Comparison of ENCODE assay signal across 8 cellular contexts in the genomic region with DNA sequence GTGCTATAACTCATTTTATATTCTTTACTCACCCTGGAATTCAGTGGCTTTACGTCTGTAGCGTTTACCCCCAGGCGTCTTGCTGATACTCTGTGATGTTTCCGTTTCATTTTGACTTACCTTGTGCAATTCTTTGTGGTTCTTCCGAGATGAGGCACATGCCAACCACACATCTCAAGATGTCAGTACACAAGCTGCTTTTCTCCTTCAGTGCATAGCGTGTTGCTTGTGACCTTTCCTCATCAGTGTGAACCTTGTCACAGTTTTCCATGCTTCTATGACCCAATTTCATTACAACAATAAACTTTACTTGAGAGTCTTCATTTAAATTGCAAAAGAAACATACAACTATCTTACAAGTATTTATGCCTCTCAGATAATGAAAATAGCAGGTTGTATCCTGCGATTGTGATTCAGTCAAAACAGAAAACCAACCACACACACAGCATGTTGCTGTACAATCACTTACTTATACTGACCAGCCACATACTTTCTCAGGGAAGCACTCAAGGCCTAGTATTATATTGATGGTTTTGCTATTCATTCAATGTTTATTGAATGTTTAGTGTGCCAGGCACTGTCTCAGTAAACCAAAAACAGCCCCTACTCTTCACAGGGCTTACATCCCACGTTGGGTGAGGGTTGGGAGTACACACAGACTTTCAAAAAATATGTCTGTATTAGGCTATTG. TPM values are rescaled to one million over a fixed set of nuclear protein-coding genes. Genes with fewer than 3 reads are reported as not detected.
DNase-seq lines count a peak whose midpoint lies in the region; ATAC-seq and TF ChIP-seq lines count a peak whose summit lies in the region.

No MANE protein-coding gene starts in this region.

- no peak overlapping the region for H2BK5ac ChIP-seq in H9 (ENCODE audit: insufficient read length, low read length)

- no peak overlapping the region for H3K4me3 Mint-ChIP-seq in H9

- peaks cover 13% of the 10 kb centered on the region in 2 experiments for H3K9me3 Mint-ChIP-seq in H9

- peaks cover 19 to 21% of the 10 kb centered on the region in 2 experiments for H3K4me1 Mint-ChIP-seq in H9

- no peak overlapping the region for H3K23ac ChIP-seq in H9 (ENCODE audit: insufficient read length, low read depth, low read length)

- DNase-seq in T-helper 2 cell (peak in 4 of 5 experiments; percentile 25 to 98 (median 48)), epithelial cell of prostate (ENCODE audit: low read depth, low spot score) (peak; percentile 87), upper lobe of left lung (peak in 1 of 2 donors; percentile 45), H9 (no peak), WERI-Rb-1 (no peak), foreskin melanocyte (no peak)

- no peak overlapping the region for H3K18ac ChIP-seq in H9 (ENCODE audit: insufficient read length, low read depth, low read length)

- peaks cover 3% of the 10 kb centered on the region for H3K23me2 ChIP-seq in H9 (ENCODE audit: insufficient read length, low read depth, low read length, poor library complexity, severe bottlenecking)

- H4K91ac ChIP-seq in H9 (ENCODE audit: insufficient read length, low read depth, low read length) = no peak overlapping the region

- no peak overlapping the region for H3K4me3 ChIP-seq in upper lobe of left lung
- H3K4me3 ChIP-seq in WERI-Rb-1 (ENCODE audit: low read depth, low read length) = no peak overlapping the region

- no peaks in the 10 kb centered on the region for H3K27me3 ChIP-seq in upper lobe of left lung
- H3K27me3 ChIP-seq in H9 (ENCODE audit: insufficient read depth, low read length) = no peaks in the 10 kb centered on the region
- H3K27me3 ChIP-seq in WERI-Rb-1 (ENCODE audit: insufficient read depth, low read depth, severe bottlenecking) = no peaks in the 10 kb centered on the region

- TF ChIP-seq CTCF in upper lobe of left lung (IDR thresholded peaks at IDR 0.05) (no peak), H9 (conservative IDR thresholded peaks at IDR 0.05) (no peak), WERI-Rb-1 (IDR thresholded peaks at IDR 0.05; ENCODE audit: low read depth, low read length) (no peak)

- H2AK5ac ChIP-seq in H9 (ENCODE audit: insufficient read length, low read length) = no peak overlapping the region

- no peaks in the 10 kb centered on the region for H3K79me1 ChIP-seq in H9 (ENCODE audit: insufficient read depth, low read depth, low read length, poor library complexity, severe bottlenecking)

- H4K5ac ChIP-seq in H9 (ENCODE audit: insufficient read length, low read depth, low read length) = no peak overlapping the region

- H3K9me3 ChIP-seq in upper lobe of left lung = no peaks in the 10 kb centered on the region
- H3K9me3 ChIP-seq in H9 (ENCODE audit: control insufficient read depth, low read depth, low read length) = no peaks in the 10 kb centered on the region
- no peaks in the 10 kb centered on the region for H3K9me3 ChIP-seq in WERI-Rb-1 (ENCODE audit: severe bottlenecking)

- 0 out of 2 replicates have a peak, but pooled peaks cover 2% of the 10 kb centered on the region for H3K79me2 ChIP-seq in H9 (ENCODE audit: insufficient read depth, low read length)

- no peak overlapping the region for H2BK20ac ChIP-seq in H9 (ENCODE audit: low read depth, low read length, poor library complexity, severe bottlenecking)

- no peak for TF ChIP-seq POLR2A in upper lobe of left lung (IDR thresholded peaks at IDR 0.05)

- 64 to 77% methylated on average over 8 of the region's 8 CpGs for WGBS in upper lobe of left lung, 2 donors
- WGBS in H9 (ENCODE audit: extremely low coverage, insufficient read length, low lambda C conversion rate) = no CpG with 5 or more reads among the region's 8 CpGs

- no peak overlapping the region for H4K8ac ChIP-seq in H9 (replicated peaks; ENCODE audit: insufficient read length, low read depth, low read length)

- H2BK15ac ChIP-seq in H9 (ENCODE audit: low read depth, low read length) = no peak overlapping the region

- H3K14ac ChIP-seq in H9 (ENCODE audit: insufficient read depth, low read length) = no peak overlapping the region

- no peak overlapping the region for H3T11ph ChIP-seq in H9 (ENCODE audit: low read length)

- H3K36me3 ChIP-seq in upper lobe of left lung (no peaks in the 10 kb centered on the region), WERI-Rb-1 (no peaks in the 10 kb centered on the region)

- no peak overlapping the region for H3K4ac ChIP-seq in H9 (ENCODE audit: low read depth, low read length)

- H3K9ac ChIP-seq in H9 (ENCODE audit: extremely low read depth, insufficient read length, low read length) = no peak overlapping the region

- ATAC-seq in GM19324 (IDR thresholded peaks at IDR 0.05; ENCODE audit: low FRiP score, unreplicated experiment) = peak; percentile 66
- ATAC-seq in HG03135 (IDR thresholded peaks at IDR 0.05; ENCODE audit: unreplicated experiment) = peak; percentile 70
- ATAC-seq in upper lobe of left lung (ENCODE audit: low FRiP score in 2 of 2) = peak in 1 of 2 donors; percentile 49

- H3K56ac ChIP-seq in H9 (ENCODE audit: insufficient read length, low read depth, low read length) = no peak overlapping the region

- no peaks in the 10 kb centered on the region for H4K20me1 ChIP-seq in H9 (ENCODE audit: control insufficient read depth, insufficient read depth, insufficient read length)

- no peak overlapping the region for H2AFZ ChIP-seq in H9 (ENCODE audit: low read length)

- H2BK12ac ChIP-seq in H9 (ENCODE audit: insufficient read length, low read depth, low read length) = no peak overlapping the region

- H3K27ac ChIP-seq in epithelial cell of prostate (peak overlapping the region; percentile 72), upper lobe of left lung (peak overlapping the region in 3 of 4 donors; percentile 24 to 54 (median 32)), H9 (ENCODE audit: insufficient read length, low read depth, low read length) (no peak overlapping the region), WERI-Rb-1 (no peak overlapping the region)

- H3K4me1 ChIP-seq in upper lobe of left lung (peaks cover 9 to 26% (median 12%) of the 10 kb centered on the region in 4 donors), H9 (ENCODE audit: insufficient read depth, low read length) (peaks cover 9% of the 10 kb centered on the region; the same call in 1 of the 2 replicates)

- TF ChIP-seq EP300 in upper lobe of left lung (IDR thresholded peaks at IDR 0.05) = no peak

- peaks cover 0 to 8% (median 0%) of the 10 kb centered on the region in 3 experiments; a peak in 4 of 7 replicates for H3K36me3 Mint-ChIP-seq in H9 (ENCODE audit: insufficient read depth in 1 of 3, low read depth in 3 of 3)

- H3K27ac Mint-ChIP-seq in H9 = no peak overlapping the region

- no peaks in the 10 kb centered on the region for H3K27me3 Mint-ChIP-seq in H9 (ENCODE audit: low read depth)

- H3K4me2 ChIP-seq in H9 (ENCODE audit: insufficient read depth, insufficient read length, low read length) = no peak overlapping the region

- no peak overlapping the region for H2BK120ac ChIP-seq in H9 (ENCODE audit: low read depth, low read length, poor library complexity, severe bottlenecking)

RNA-seq across cellular contexts. Expression of a gene that starts 4.6 kb away (rescaled TPM):
- total RNA-seq in upper lobe of left lung (100 to 1,000 TPM in 3 of 6 donors, 10 to 100 TPM in 3; 46.1 to 156 (median 86.6) TPM), H9 (2021) (170 and 175 TPM in 2 replicates)

Comparison
In these comparisons a context has a peak if more than half of its experiments do, and no peak if none do; other contexts are left out.
1. DNase-seq: peak in T-helper 2 cell (4 of 5) and epithelial cell of prostate (single experiment); none in H9 (single experiment), WERI-Rb-1 (single experiment) and foreskin melanocyte (single experiment).
2. H3K27ac ChIP-seq: peak in epithelial cell of prostate (single experiment) and upper lobe of left lung (3 of 4); none in H9 (single experiment) and WERI-Rb-1 (single experiment).